17 cellular contexts compared by ENCODE assay signal in genomic region chr13:109146393-109146792, GRCh38.
"Had no signal": no experiment of that assay in that cellular context is flagged by ENCODE, and none has a peak within 500 bp of the region (broad histone marks: within the 10 kb centered on the region; RNA-seq: fewer than 3 reads in every experiment).

No MANE protein-coding gene starts in this region.

- H3K9me3 ChIP-seq: ascending aorta, mucosa of descending colon, neutrophil, right atrium auricular region, testis had no signal

- H3K4me3 ChIP-seq: ascending aorta, mucosa of descending colon, right atrium auricular region, testis had no signal

- H3K27ac Mint-ChIP-seq: activated naive CD4-positive, alpha-beta T cell treated with anti-CD3 and anti-CD28 coated beads for 36 hours; activated naive CD8-positive, alpha-beta T cell treated with anti-CD3 and anti-CD28 coated beads, Interleukin-2, amount 50 U/mL, for 24 hours; effector memory CD8-positive, alpha-beta T cell; naive thymus-derived CD8-positive, alpha-beta T cell; stimulated activated naive CD8-positive, alpha-beta T cell treated with anti-CD3 and anti-CD28 coated beads, Interleukin-15, amount 100 ng/mL, for 72 hours had no signal

- H3K9me3 Mint-ChIP-seq: activated naive CD4-positive, alpha-beta T cell treated with anti-CD3 and anti-CD28 coated beads for 36 hours; activated naive CD8-positive, alpha-beta T cell treated with anti-CD3 and anti-CD28 coated beads, Interleukin-2, amount 50 U/mL, for 24 hours; naive thymus-derived CD8-positive, alpha-beta T cell; stimulated activated naive CD8-positive, alpha-beta T cell treated with anti-CD3 and anti-CD28 coated beads, Interleukin-15, amount 100 ng/mL, for 72 hours had no signal

- H3K27me3 ChIP-seq: ascending aorta, right atrium auricular region, testis had no signal

- DNase-seq: activated CD4-positive, alpha-beta T cell treated with anti-CD3 and anti-CD28 coated beads, Interleukin-2, amount 50 U/mL, for 1 hour; activated naive CD4-positive, alpha-beta T cell treated with anti-CD3 and anti-CD28 coated beads for 36 hours; activated naive CD8-positive, alpha-beta T cell treated with anti-CD3 and anti-CD28 coated beads, Interleukin-2, amount 50 U/mL, for 24 hours; activated T-cell treated with anti-CD3 and anti-CD28 coated beads for 4 hours; dermis blood vessel endothelial cell; effector memory CD8-positive, alpha-beta T cell; erythroblast; mucosa of descending colon; naive thymus-derived CD8-positive, alpha-beta T cell; small intestine; stimulated activated CD4-positive, alpha-beta T cell treated with anti-CD3 and anti-CD28 coated beads, Interleukin-4, amount 100 ng/mL, for 4 hours; stimulated activated CD8-positive, alpha-beta memory T cell treated with anti-CD3 and anti-CD28 coated beads, Interleukin-4, amount 100 ng/mL, for 48 hours; stimulated activated naive CD8-positive, alpha-beta T cell treated with anti-CD3 and anti-CD28 coated beads, Interleukin-15, amount 100 ng/mL, for 72 hours; testis had no signal

- H3K4me1 Mint-ChIP-seq: activated naive CD8-positive, alpha-beta T cell treated with anti-CD3 and anti-CD28 coated beads, Interleukin-2, amount 50 U/mL, for 24 hours; naive thymus-derived CD8-positive, alpha-beta T cell; stimulated activated naive CD8-positive, alpha-beta T cell treated with anti-CD3 and anti-CD28 coated beads, Interleukin-15, amount 100 ng/mL, for 72 hours had no signal

- ATAC-seq: activated naive CD8-positive, alpha-beta T cell treated with anti-CD3 and anti-CD28 coated beads, Interleukin-2, amount 50 U/mL, for 24 hours; effector memory CD8-positive, alpha-beta T cell; mucosa of descending colon; naive thymus-derived CD8-positive, alpha-beta T cell; stimulated activated naive CD8-positive, alpha-beta T cell treated with anti-CD3 and anti-CD28 coated beads, Interleukin-15, amount 100 ng/mL, for 72 hours had no signal

- H3K27ac ChIP-seq: neutrophil, right atrium auricular region, testis had no signal

- H3K4me3 Mint-ChIP-seq: activated naive CD4-positive, alpha-beta T cell treated with anti-CD3 and anti-CD28 coated beads for 36 hours; activated naive CD8-positive, alpha-beta T cell treated with anti-CD3 and anti-CD28 coated beads, Interleukin-2, amount 50 U/mL, for 24 hours; effector memory CD8-positive, alpha-beta T cell; naive thymus-derived CD8-positive, alpha-beta T cell; stimulated activated naive CD8-positive, alpha-beta T cell treated with anti-CD3 and anti-CD28 coated beads, Interleukin-15, amount 100 ng/mL, for 72 hours had no signal

- H3K36me3 ChIP-seq: ascending aorta, neutrophil, right atrium auricular region had no signal

- H3K4me1 ChIP-seq: right atrium auricular region, testis had no signal
